Comparison of ENCODE assay signal across 8 cellular contexts in the genomic region with DNA sequence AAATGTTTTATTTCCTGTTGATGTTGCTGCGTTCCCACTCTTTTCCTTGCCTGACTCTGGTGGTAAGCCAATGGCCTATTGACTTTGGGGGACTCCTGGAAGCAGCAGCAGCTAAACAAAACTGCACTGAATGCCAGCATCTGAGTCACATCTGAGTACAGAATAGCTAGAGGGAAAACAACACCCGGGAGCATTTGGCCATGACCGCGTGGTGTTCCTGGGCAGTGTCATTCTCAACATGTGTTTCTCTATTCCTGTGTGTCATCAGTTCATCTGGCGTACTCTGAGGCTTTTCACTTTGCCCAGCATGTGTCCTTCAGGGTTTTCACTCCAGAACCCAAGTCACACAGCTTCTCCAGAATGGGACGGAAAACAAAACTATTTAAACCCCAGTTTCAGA.
DNase-seq lines count a peak whose midpoint lies in the region; ATAC-seq and TF ChIP-seq lines count a peak whose summit lies in the region.

No MANE protein-coding gene starts in this region.

- H3K4me2 ChIP-seq in fibroblast of lung (ENCODE audit: extremely low read depth, insufficient read depth, low read length), result peak overlapping the region; percentile 18

- H4K20me1 ChIP-seq in fibroblast of lung (ENCODE audit: control insufficient read depth, extremely low read depth, insufficient read depth, low read length), result no peaks in the 10 kb centered on the region

- DNase-seq in AG09309 (ENCODE audit: low read depth), result peak; percentile 62
- peak; percentile 56 for DNase-seq in RKO (ENCODE audit: low spot score)
- DNase-seq in fibroblast of lung (ENCODE audit: low read depth in 2 of 2), result peak; percentile 83 to 92
- DNase-seq in omental fat pad (ENCODE audit: low spot score), result peak; percentile 28
- no peak for DNase-seq in GM20000 (ENCODE audit: low spot score)
- no peak for DNase-seq in NCI-H2107 treated with DMSO at 0.1 percent for 48 hours (lab: John Stamatoyannopoulos, UW; ENCODE audit: unreplicated experiment)
- DNase-seq in COR-L47 (lab: John Stamatoyannopoulos, UW), result no peak
- no peak for DNase-seq in activated naive CD4-positive, alpha-beta T cell (lab: John Stamatoyannopoulos, UW)

- peak overlapping the region; percentile 24 for H2AFZ ChIP-seq in fibroblast of lung (ENCODE audit: low read length)

- no peaks in the 10 kb centered on the region for H3K27me3 ChIP-seq in fibroblast of lung (ENCODE audit: control insufficient read depth, insufficient read depth, low read length)

- no peak overlapping the region for H3K4me3 ChIP-seq in AG09309 (ENCODE audit: control insufficient read depth, low read depth, low read length)
- H3K4me3 ChIP-seq in fibroblast of lung (replicated peaks in 1 of 4; ENCODE audit: control extremely low read depth in 1 of 4, insufficient read depth in 1 of 4, low read depth in 3 of 4, low read length in 4 of 4), result peak overlapping the region in 1 of 4 experiments; percentile 20

- H3K36me3 ChIP-seq in fibroblast of lung (ENCODE audit: control insufficient read depth, insufficient read depth, low read length), result no peaks in the 10 kb centered on the region

- no peaks in the 10 kb centered on the region for H3K4me1 ChIP-seq in fibroblast of lung (ENCODE audit: control insufficient read depth, extremely low read depth, insufficient read depth, low read length)

- peak; percentile 47 for ATAC-seq in omental fat pad (ENCODE audit: low FRiP score)

- no peak overlapping the region for H3K9ac ChIP-seq in fibroblast of lung (ENCODE audit: insufficient read depth, low read length)

- TF ChIP-seq CTCF in AG09309 (IDR thresholded peaks at IDR 0.05; ENCODE audit: control insufficient read depth, insufficient read depth, low read depth, low read length, missing control alignments) (no peak), fibroblast of lung (conservative IDR thresholded peaks at IDR 0.05 in 1 of 2, IDR thresholded peaks at IDR 0.05 in 1 of 2; ENCODE audit: low read depth in 1 of 2, low read length in 2 of 2) (no peak), omental fat pad (IDR thresholded peaks at IDR 0.05) (no peak), GM20000 (IDR thresholded peaks at IDR 0.05; ENCODE audit: extremely low read depth, missing control alignments) (no peak)

- H3K27ac ChIP-seq in fibroblast of lung (ENCODE audit: insufficient read depth, low read length), result peak overlapping the region; percentile 3

- H3K79me2 ChIP-seq in fibroblast of lung (ENCODE audit: control insufficient read depth, insufficient read depth, low read length), result no peaks in the 10 kb centered on the region

- no peaks in the 10 kb centered on the region for H3K9me3 ChIP-seq in fibroblast of lung (ENCODE audit: control insufficient read depth, insufficient read depth, low read depth, low read length)

Comparison
In these comparisons a context has a peak if more than half of its experiments do, and no peak if none do; other contexts are left out.
1. DNase-seq: peak in AG09309 (single experiment), RKO (single experiment), fibroblast of lung (2 of 2) and omental fat pad (single experiment); none in GM20000 (single experiment), NCI-H2107 treated with DMSO at 0.1 percent for 48 hours (single experiment), COR-L47 (single experiment) and activated naive CD4-positive, alpha-beta T cell (0 of 4).